ENCODE assay signal across 21 cellular contexts in genomic region chr10:62915192-62915591, GRCh38.
"Had no signal": no experiment of that assay in that cellular context is flagged by ENCODE, and none has a peak within 500 bp of the region (broad histone marks: within the 10 kb centered on the region; RNA-seq: fewer than 3 reads in every experiment).

No MANE protein-coding gene starts in this region.

- H3K27me3 Mint-ChIP-seq: activated B cell treated with CpG ODN at 0.5 μM for 24 hours had no signal

- H3K4me3 Mint-ChIP-seq: activated B cell treated with CpG ODN at 0.5 μM for 24 hours; activated CD8-positive, alpha-beta T cell treated with anti-CD3 and anti-CD28 coated beads for 36 hours; activated T-cell treated with anti-CD3 and anti-CD28 coated beads, Interleukin-2, amount 50 U/mL, for 4 hours; brain; immature natural killer cell; naive thymus-derived CD8-positive, alpha-beta T cell; stimulated activated naive CD8-positive, alpha-beta T cell treated with anti-CD3 and anti-CD28 coated beads, Interleukin-15, amount 100 ng/mL, for 72 hours had no signal

- H3K4me3 ChIP-seq: esophagus squamous epithelium, skin epidermis, testis, upper lobe of left lung had no signal

- H3K27ac ChIP-seq: esophagus squamous epithelium, foreskin keratinocyte, parathyroid adenoma, testis, upper lobe of left lung had no signal

- H3K9me3 ChIP-seq: esophagus squamous epithelium, testis, upper lobe of left lung had no signal

- H3K4me1 ChIP-seq: foreskin keratinocyte, parathyroid adenoma, testis, upper lobe of left lung had no signal

- H3K4me1 Mint-ChIP-seq: immature natural killer cell had no signal

- H3K27ac Mint-ChIP-seq: activated B cell treated with CpG ODN at 0.5 μM for 24 hours; activated CD8-positive, alpha-beta T cell treated with anti-CD3 and anti-CD28 coated beads for 36 hours; activated naive CD4-positive, alpha-beta T cell treated with anti-CD3 and anti-CD28 coated beads, Interleukin-2, amount 50 U/mL, for 72 hours; brain; immature natural killer cell; naive thymus-derived CD8-positive, alpha-beta T cell; stimulated activated naive CD8-positive, alpha-beta T cell treated with anti-CD3 and anti-CD28 coated beads, Interleukin-15, amount 100 ng/mL, for 72 hours had no signal

- DNase-seq: activated B cell treated with CpG ODN at 0.5 μM for 24 hours; activated CD4-positive, alpha-beta T cell treated with anti-CD3 and anti-CD28 coated beads for 48 hours; activated CD8-positive, alpha-beta T cell treated with anti-CD3 and anti-CD28 coated beads for 36 hours; activated gamma-delta T cell; activated T-cell treated with anti-CD3 and anti-CD28 coated beads, Interleukin-2, amount 50 U/mL, for 4 hours; cortex of kidney; effector CD4-positive, alpha-beta T cell; esophagus squamous epithelium; foreskin keratinocyte; immature natural killer cell; naive thymus-derived CD8-positive, alpha-beta T cell; stimulated activated CD4-positive, alpha-beta T cell treated with anti-CD3 and anti-CD28 coated beads, Interleukin-15, amount 100 ng/mL, for 24 hours; stimulated activated CD4-positive, alpha-beta T cell treated with anti-CD3 and anti-CD28 coated beads, Interleukin-4, amount 100 ng/mL, for 24 hours; stimulated activated naive CD8-positive, alpha-beta T cell treated with anti-CD3 and anti-CD28 coated beads, Interleukin-15, amount 100 ng/mL, for 72 hours; T-helper 2 cell; testis; upper lobe of left lung had no signal

- H3K27me3 ChIP-seq: esophagus squamous epithelium, foreskin keratinocyte, testis, upper lobe of left lung had no signal

- H3K36me3 Mint-ChIP-seq: activated naive CD4-positive, alpha-beta T cell treated with anti-CD3 and anti-CD28 coated beads, Interleukin-2, amount 50 U/mL, for 72 hours; brain; naive thymus-derived CD8-positive, alpha-beta T cell had no signal

- H3K9me3 Mint-ChIP-seq: activated B cell treated with CpG ODN at 0.5 μM for 24 hours; activated CD8-positive, alpha-beta T cell treated with anti-CD3 and anti-CD28 coated beads for 36 hours; activated naive CD4-positive, alpha-beta T cell treated with anti-CD3 and anti-CD28 coated beads, Interleukin-2, amount 50 U/mL, for 72 hours; activated T-cell treated with anti-CD3 and anti-CD28 coated beads, Interleukin-2, amount 50 U/mL, for 4 hours; naive thymus-derived CD8-positive, alpha-beta T cell; stimulated activated naive CD8-positive, alpha-beta T cell treated with anti-CD3 and anti-CD28 coated beads, Interleukin-15, amount 100 ng/mL, for 72 hours had no signal

- ATAC-seq: activated CD8-positive, alpha-beta T cell treated with anti-CD3 and anti-CD28 coated beads for 36 hours; activated naive CD4-positive, alpha-beta T cell treated with anti-CD3 and anti-CD28 coated beads, Interleukin-2, amount 50 U/mL, for 72 hours; activated T-cell treated with anti-CD3 and anti-CD28 coated beads, Interleukin-2, amount 50 U/mL, for 4 hours; naive thymus-derived CD8-positive, alpha-beta T cell; stimulated activated naive CD8-positive, alpha-beta T cell treated with anti-CD3 and anti-CD28 coated beads, Interleukin-15, amount 100 ng/mL, for 72 hours had no signal

- H3K36me3 ChIP-seq: esophagus squamous epithelium, upper lobe of left lung had no signal
